Comparison of ENCODE assay signal across 14 cellular contexts in genomic region chr4:11416071-11416766, GRCh38. TPM values are rescaled to one million over a fixed set of nuclear protein-coding genes. Genes with fewer than 3 reads are reported as not detected.
DNase-seq lines count a peak whose midpoint lies in the region; ATAC-seq, FAIRE-seq and TF ChIP-seq lines count a peak whose summit lies in the region.
"Had no signal": no experiment of that assay in that cellular context is flagged by ENCODE, and none has a peak within 500 bp of the region (broad histone marks: within the 10 kb centered on the region; RNA-seq: fewer than 3 reads in every experiment).

No MANE protein-coding gene starts in this region.

- TF ChIP-seq RAD21 in HepG2 (CRISPR knock-in tag; IDR thresholded peaks at IDR 0.05), result no peak

- H3K4me3 ChIP-seq in HepG2 (replicated peaks in 1 of 3; ENCODE audit: insufficient read depth in 1 of 3, low read depth in 2 of 3, low read length in 3 of 3), result no peak overlapping the region
- H3K4me3 ChIP-seq: GM23338 had no signal

- no peaks in the 10 kb centered on the region for H3K27me3 ChIP-seq in foreskin keratinocyte
- H3K27me3 ChIP-seq in HepG2 (ENCODE audit: control insufficient read depth in 1 of 2, insufficient read depth in 2 of 2, low read length in 2 of 2), result no peaks in the 10 kb centered on the region

- no peaks in the 10 kb centered on the region for H3K4me1 Mint-ChIP-seq in osteocyte (ENCODE audit: unreplicated experiment)
- H3K4me1 Mint-ChIP-seq: CD8-positive, alpha-beta memory T cell had no signal

- H2AFZ ChIP-seq in HepG2 (ENCODE audit: low read length), result no peak overlapping the region
- H2AFZ ChIP-seq: GM23338 had no signal

- no peaks in the 10 kb centered on the region for H3K36me3 Mint-ChIP-seq in osteocyte (ENCODE audit: unreplicated experiment)
- H3K36me3 Mint-ChIP-seq: CD8-positive, alpha-beta memory T cell had no signal

- H3K36me3 ChIP-seq in HepG2 (replicated peaks in 1 of 2; ENCODE audit: control insufficient read depth in 1 of 2, insufficient read depth in 2 of 2, low read length in 2 of 2), result no peaks in the 10 kb centered on the region

- H3K4me2 ChIP-seq in HepG2 (ENCODE audit: low read depth, low read length), result no peak overlapping the region
- H3K4me2 ChIP-seq: GM23338 had no signal

- peaks cover 5% of the 10 kb centered on the region for H3K4me1 ChIP-seq in foreskin keratinocyte
- no peaks in the 10 kb centered on the region for H3K4me1 ChIP-seq in HepG2 (ENCODE audit: insufficient read depth, low read length)

- CTCF ChIA-PET in HepG2 (lab: Yijun Ruan, JAX; ENCODE audit: low intra/inter-chr PET ratio, low total read pairs), result no interaction called here

- H3K27ac ChIP-seq in foreskin keratinocyte (no peak overlapping the region), HepG2 (ENCODE audit: extremely low read length, insufficient read depth, low read length) (no peak overlapping the region)

- BruUV-seq in HepG2 (replicated peaks; lab: Mats Ljungman, UMichigan), result no TSS peak

- no peak overlapping the region for H3K9ac ChIP-seq in HepG2 (ENCODE audit: insufficient read depth, low read depth, low read length)

- TF ChIP-seq EP300 in HepG2 (IDR thresholded peaks at IDR 0.05; ENCODE audit: low read depth in 2 of 2, low read length in 2 of 2), result no peak
- TF ChIP-seq EP300 in HepG2 (CRISPR knock-in tag; IDR thresholded peaks at IDR 0.05; ENCODE audit: borderline replicate concordance), result no peak

- no peaks in the 10 kb centered on the region for H3K79me2 ChIP-seq in HepG2 (ENCODE audit: insufficient read depth, low read length)

- in situ Hi-C loops in HepG2 (cut with HindIII; ENCODE audit: extremely low pct_ligation_motif_present, low pct_unique_long_range_greater_than_20kb), result loop anchor here (25.0 kb wide), 1 partner anchor 1254 kb away; no protein-coding TSS in a partner anchor

- TF ChIP-seq POLR2A in HepG2 (IDR thresholded peaks at IDR 0.05; ENCODE audit: insufficient read depth in 1 of 2, low read depth in 2 of 2, low read length in 2 of 2), result no peak

- FAIRE-seq in HepG2 (lab: Jason Lieb, UNC) (no peak), frontal cortex (lab: Jason Lieb, UNC) (no peak)
- FAIRE-seq: astrocyte had no signal

- H3K27ac Mint-ChIP-seq in osteocyte (ENCODE audit: unreplicated experiment), result no peak overlapping the region
- H3K27ac Mint-ChIP-seq: CD8-positive, alpha-beta memory T cell; GM23338 had no signal

- POLR2A ChIA-PET in HepG2 (lab: Yijun Ruan, JAX), result no interaction called here

- 3% methylated on average over 8 of the region's 8 CpGs for WGBS in HepG2 (ENCODE audit: low lambda C conversion rate)

- no peaks in the 10 kb centered on the region for H3K27me3 Mint-ChIP-seq in osteocyte (ENCODE audit: unreplicated experiment)

- no peaks in the 10 kb centered on the region for H3K9me3 ChIP-seq in HepG2 (ENCODE audit: low read length)

- H3K9me3 Mint-ChIP-seq in osteocyte (ENCODE audit: unreplicated experiment), result no peaks in the 10 kb centered on the region
- H3K9me3 Mint-ChIP-seq: CD8-positive, alpha-beta memory T cell; GM23338 had no signal

- TF ChIP-seq CTCF in foreskin keratinocyte (conservative IDR thresholded peaks at IDR 0.05), result no peak
- TF ChIP-seq CTCF in HepG2 (CRISPR knock-in tag; IDR thresholded peaks at IDR 0.05), result no peak
- TF ChIP-seq CTCF in osteocyte (IDR thresholded peaks at IDR 0.05), result no peak

- H3K4me3 Mint-ChIP-seq in osteocyte (ENCODE audit: unreplicated experiment), result no peak overlapping the region
- H3K4me3 Mint-ChIP-seq: CD8-positive, alpha-beta memory T cell; GM23338 had no signal

- no peaks in the 10 kb centered on the region for H4K20me1 ChIP-seq in HepG2 (ENCODE audit: insufficient read depth, low read length)

- ATAC-seq in GM18868 (IDR thresholded peaks at IDR 0.05; ENCODE audit: unreplicated experiment), result peak; percentile 47
- ATAC-seq in GM21717 (IDR thresholded peaks at IDR 0.05; ENCODE audit: unreplicated experiment), result peak; percentile 33
- peak; percentile 48 for ATAC-seq in HG03175 (IDR thresholded peaks at IDR 0.05; ENCODE audit: unreplicated experiment)
- ATAC-seq in foreskin keratinocyte, result peak; percentile 6
- no peak for ATAC-seq in HepG2
- ATAC-seq: GM23338 had no signal

- DNase-seq in foreskin keratinocyte (no peak), activated gamma-delta T cell treated with Interleukin-2 at 50 U/mL for 16 hours (no peak), HepG2 (ENCODE audit: low spot score) (no peak), osteocyte (ENCODE audit: extremely low spot score, unreplicated experiment) (no peak), frontal cortex (ENCODE audit: low spot score in 2 of 2) (no peak)
- DNase-seq: CD8-positive, alpha-beta memory T cell; effector memory CD4-positive, alpha-beta T cell; occipital lobe; stimulated activated naive CD4-positive, alpha-beta T cell treated with Interleukin-2 at 50 U/mL for 16 hours had no signal

- intact Hi-C loops in HepG2 (cut with micrococcal nuclease; ENCODE audit: unreplicated experiment), result no loop called here

TF ChIP-seq in HepG2, 621 proteins besides CTCF, POLR2A, EP300 and RAD21:
- TF ChIP-seq CENPX (CRISPR knock-in tag; IDR thresholded peaks at IDR 0.05) (no peak), ZNF572 (CRISPR knock-in tag; IDR thresholded peaks at IDR 0.05) (no peak), ZNF34 (CRISPR knock-in tag; IDR thresholded peaks at IDR 0.05; ENCODE audit: borderline replicate concordance) (no peak), SRF (IDR thresholded peaks at IDR 0.05; ENCODE audit: low read depth, low read length) (no peak), YEATS2 (CRISPR knock-in tag; IDR thresholded peaks at IDR 0.05; ENCODE audit: borderline replicate concordance) (no peak), SRSF4 (IDR thresholded peaks at IDR 0.05; ENCODE audit: low read depth, low read length, poor library complexity, severe bottlenecking) (no peak), PAWR (CRISPR knock-in tag; IDR thresholded peaks at IDR 0.05; ENCODE audit: borderline replicate concordance) (no peak)

RNA-seq across cellular contexts. Expression of gene HS3ST1, which starts 12.5 kb away (rescaled TPM):
- total RNA-seq in foreskin keratinocyte (7.1 and 8.5 TPM in 2 replicates), HepG2 (2016; rRNA removed; fragmentation: Illumina TruSeq; extraction: Trizol) (not detected in 2 replicates), osteocyte (0.27 TPM in 1 of 2 replicates, not detected in the other), frontal cortex (6.9 TPM)
- polyA plus RNA-seq in foreskin keratinocyte (5.1 and 5.8 TPM in 2 replicates), HepG2 (2011; rRNA removed) (not detected in 2 replicates)
- not detected in 2 replicates for total RNA-seq in HepG2 (2016; cell fraction: cytosol; rRNA removed; fragmentation: Illumina TruSeq; extraction: Trizol; ENCODE audit: low read depth)
- not detected in 2 replicates for total RNA-seq in HepG2 (2016; cell fraction: insoluble cytoplasmic fraction; rRNA removed; fragmentation: Illumina TruSeq; extraction: Trizol)
- not detected in 2 replicates for total RNA-seq in HepG2 (2016; cell fraction: membrane; rRNA removed; fragmentation: Illumina TruSeq; extraction: Trizol)
- total RNA-seq in HepG2 (2016; cell fraction: nucleus; rRNA removed; fragmentation: Illumina TruSeq; extraction: Trizol), result not detected in 2 replicates
- polyA plus RNA-seq in HepG2 (2011; cell fraction: cytosol; rRNA removed), result not detected in 2 replicates
- polyA plus RNA-seq in HepG2 (2011; cell fraction: nucleus; rRNA removed), result not detected in 2 replicates
- not detected in 2 replicates for polyA plus RNA-seq in HepG2 (2012)
- not detected in 2 replicates for polyA plus RNA-seq in HepG2 (2016; cell fraction: cytosol; fragmentation: Illumina TruSeq; extraction: Trizol; ENCODE audit: low read depth)
- not detected in 2 replicates for polyA plus RNA-seq in HepG2 (2016; cell fraction: insoluble cytoplasmic fraction; fragmentation: Illumina TruSeq; extraction: Trizol; ENCODE audit: low read depth)
- polyA plus RNA-seq in HepG2 (2016; cell fraction: membrane; fragmentation: Illumina TruSeq; extraction: Trizol; ENCODE audit: low read depth), result not detected in 2 replicates
- polyA plus RNA-seq in HepG2 (2016; cell fraction: nucleus; fragmentation: Illumina TruSeq; extraction: Trizol; ENCODE audit: insufficient read depth, low read depth), result not detected in 2 replicates
- 0.26 TPM in 1 of 2 replicates, not detected in the other for polyA minus RNA-seq in HepG2 (2011; rRNA and poly(A)+ RNA removed; ENCODE audit: low replicate concordance)
- not detected in 2 replicates for polyA minus RNA-seq in HepG2 (2011; cell fraction: cytosol; rRNA and poly(A)+ RNA removed)
- not detected in 2 replicates for polyA minus RNA-seq in HepG2 (2011; cell fraction: nucleus; rRNA and poly(A)+ RNA removed)
- polyA plus RNA-seq: CD8-positive, alpha-beta memory T cell had no signal
